Comparison of ENCODE assay signal across 16 cellular contexts in the genomic region with DNA sequence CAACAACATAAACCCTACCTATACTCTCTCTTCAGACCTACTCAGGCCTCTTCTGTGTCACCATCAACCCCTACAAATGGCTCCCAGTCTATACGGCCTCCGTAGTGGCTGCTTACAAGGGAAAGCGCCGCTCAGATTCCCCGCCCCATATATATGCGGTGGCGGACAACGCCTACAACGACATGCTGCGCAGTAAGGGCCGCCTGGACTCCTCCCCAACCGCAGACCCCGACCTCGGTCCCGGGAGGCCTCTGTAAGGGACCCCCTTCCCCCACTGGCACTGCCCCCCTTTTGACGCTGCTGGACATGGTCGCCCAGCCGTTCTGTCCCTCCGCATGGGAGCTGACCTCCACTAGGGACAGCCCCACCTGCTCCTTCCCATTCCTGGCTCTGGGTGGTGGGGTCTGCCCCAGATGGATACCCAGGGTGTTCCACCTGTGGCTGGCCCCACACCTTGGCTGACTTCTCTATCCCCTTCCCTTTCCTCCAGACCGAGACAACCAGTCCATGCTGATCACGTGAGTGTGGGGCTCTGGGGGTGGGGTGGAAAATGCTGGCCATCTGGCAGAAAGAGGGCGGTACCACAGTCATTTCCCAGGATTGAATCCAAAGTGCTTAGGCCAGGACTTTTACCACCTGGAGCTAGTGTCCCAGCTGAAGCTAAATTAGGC. TPM values are rescaled to one million over a fixed set of nuclear protein-coding genes. Genes with fewer than 3 reads are reported as not detected.
DNase-seq lines count a peak whose midpoint lies in the region; ATAC-seq, FAIRE-seq and TF ChIP-seq lines count a peak whose summit lies in the region.
"Had no signal": no experiment of that assay in that cellular context is flagged by ENCODE, and none has a peak within 500 bp of the region (broad histone marks: within the 10 kb centered on the region; RNA-seq: fewer than 3 reads in every experiment).

No MANE protein-coding gene starts in this region.

- no peak overlapping the region for H3K4me3 Mint-ChIP-seq in T-cell
- H3K4me3 Mint-ChIP-seq: activated CD4-positive, alpha-beta T cell treated with anti-CD3 and anti-CD28 coated beads, Interleukin-2, amount 10 ng/mL, durations not matched to agents 7 days and 5 days; activated T-helper 1 cell treated with anti-CD3 and anti-CD28 coated beads, Interleukin-12 subunit alpha, Interleukin-12 subunit beta, Interleukin-2, Interleukin-4 antibody, amounts not matched to agents 30 ng/mL and 10 ng/mL and 1 ng/mL, durations not matched to agents 14 hours and 24 hours and 36 hours; CD8-positive, alpha-beta T cell; T-helper 17 cell had no signal

- H3K27me3 Mint-ChIP-seq in T-cell = peaks cover 11 to 36% of the 10 kb centered on the region in 2 donors

- H3K4me3 ChIP-seq in HFF-Myc (replicated peaks; ENCODE audit: low read depth, low read length) = no peak overlapping the region
- no peak overlapping the region for H3K4me3 ChIP-seq in RWPE2 (ENCODE audit: severe bottlenecking)
- H3K4me3 ChIP-seq in heart right ventricle = peak overlapping the region in 9 of 10 donors; percentile 6 to 65 (median 57)
- no peak overlapping the region for H3K4me3 ChIP-seq in small intestine (ENCODE audit: low read depth in 1 of 2, low read length in 2 of 2)
- H3K4me3 ChIP-seq in sigmoid colon = no peak overlapping the region

- 59 to 74% methylated on average over 22 of the region's 22 CpGs for WGBS in heart right ventricle, 2 donors
- 82 to 84% (median 83%) methylated on average over 22 of the region's 22 CpGs for WGBS in small intestine, 3 donors
- WGBS in sigmoid colon, 2 donors = 84 to 88% methylated on average over 22 of the region's 22 CpGs

- TF ChIP-seq CTCF in HFF-Myc (IDR thresholded peaks at IDR 0.05; ENCODE audit: low read depth, low read length, missing control alignments) (no peak), RWPE2 (IDR thresholded peaks at IDR 0.05; ENCODE audit: poor library complexity, severe bottlenecking) (no peak), heart right ventricle (IDR thresholded peaks at IDR 0.05) (peak in 1 of 9 donors; percentile 9), sigmoid colon (IDR thresholded peaks at IDR 0.05) (no peak)

- no peak overlapping the region for H3K27ac Mint-ChIP-seq in T-cell
- H3K27ac Mint-ChIP-seq: activated CD4-positive, alpha-beta T cell treated with anti-CD3 and anti-CD28 coated beads, Interleukin-2, amount 10 ng/mL, durations not matched to agents 7 days and 5 days; activated T-helper 1 cell treated with anti-CD3 and anti-CD28 coated beads, Interleukin-12 subunit alpha, Interleukin-12 subunit beta, Interleukin-2, Interleukin-4 antibody, amounts not matched to agents 30 ng/mL and 10 ng/mL and 1 ng/mL, durations not matched to agents 14 hours and 24 hours and 36 hours; CD8-positive, alpha-beta T cell had no signal

- CTCF ChIA-PET in T-cell (lab: Charles Lee) = no interaction called here

- POLR2A ChIA-PET in T-cell (lab: Charles Lee) = no interaction called here

- TF ChIP-seq POLR2A in sigmoid colon (IDR thresholded peaks at IDR 0.05) = no peak

- H3K4me1 Mint-ChIP-seq in T-cell = no peaks in the 10 kb centered on the region
- H3K4me1 Mint-ChIP-seq: activated CD4-positive, alpha-beta T cell treated with anti-CD3 and anti-CD28 coated beads, Interleukin-2, amount 10 ng/mL, durations not matched to agents 7 days and 5 days had no signal

- intact Hi-C loops in heart right ventricle (cut with DNase I) = no loop called here
- intact Hi-C loops in sigmoid colon (cut with DNase I) = no loop called here

- no peak overlapping the region for H3K27ac ChIP-seq in RWPE2 (ENCODE audit: poor library complexity, severe bottlenecking)
- peak overlapping the region; percentile 31 to 98 (median 68) for H3K27ac ChIP-seq in heart right ventricle
- H3K27ac ChIP-seq in small intestine (ENCODE audit: low read depth in 1 of 2, low read length in 1 of 2) = no peak overlapping the region
- H3K27ac ChIP-seq in sigmoid colon = no peak overlapping the region

- no peaks in the 10 kb centered on the region for H3K27me3 ChIP-seq in RWPE2 (ENCODE audit: insufficient read depth, poor library complexity, severe bottlenecking)
- peaks cover 0 to 17% (median 0%) of the 10 kb centered on the region in 7 donors for H3K27me3 ChIP-seq in heart right ventricle
- peaks cover 0 to 3% of the 10 kb centered on the region in 2 donors for H3K27me3 ChIP-seq in small intestine (ENCODE audit: control insufficient read depth in 2 of 2, insufficient read depth in 2 of 2, low read length in 2 of 2)
- peaks cover 14 to 75% (median 43%) of the 10 kb centered on the region in 3 donors for H3K27me3 ChIP-seq in sigmoid colon

- H3K36me3 Mint-ChIP-seq in T-cell = no peaks in the 10 kb centered on the region
- H3K36me3 Mint-ChIP-seq: CD8-positive, alpha-beta T cell had no signal

- ATAC-seq in RWPE2 (ENCODE audit: low read depth) (no peak), heart right ventricle (peak; percentile 5 to 50 (median 30)), T-cell (replicated peaks in 1 of 4) (no peak)
- ATAC-seq: CD8-positive, alpha-beta T cell; T-helper 17 cell had no signal

- TF ChIP-seq EP300 in sigmoid colon (IDR thresholded peaks at IDR 0.05) = no peak

- H3K36me3 ChIP-seq in RWPE2 (ENCODE audit: low read depth) (no peaks in the 10 kb centered on the region), heart right ventricle (peaks cover 0 to 11% (median 0%) of the 10 kb centered on the region in 9 donors), small intestine (ENCODE audit: control insufficient read depth in 2 of 2, insufficient read depth in 2 of 2, low read length in 2 of 2) (no peaks in the 10 kb centered on the region), sigmoid colon (no peaks in the 10 kb centered on the region)

- H3K9me3 ChIP-seq in RWPE2 (ENCODE audit: severe bottlenecking) (no peaks in the 10 kb centered on the region), heart right ventricle (no peaks in the 10 kb centered on the region), small intestine (ENCODE audit: control insufficient read depth, low read depth) (no peaks in the 10 kb centered on the region), sigmoid colon (no peaks in the 10 kb centered on the region)

- H3K9me3 Mint-ChIP-seq in T-cell = no peaks in the 10 kb centered on the region
- H3K9me3 Mint-ChIP-seq: activated CD4-positive, alpha-beta T cell treated with anti-CD3 and anti-CD28 coated beads, Interleukin-2, amount 10 ng/mL, durations not matched to agents 7 days and 5 days; activated T-helper 1 cell treated with anti-CD3 and anti-CD28 coated beads, Interleukin-12 subunit alpha, Interleukin-12 subunit beta, Interleukin-2, Interleukin-4 antibody, amounts not matched to agents 30 ng/mL and 10 ng/mL and 1 ng/mL, durations not matched to agents 14 hours and 24 hours and 36 hours; CD8-positive, alpha-beta T cell had no signal

- H3K4me1 ChIP-seq in RWPE2 (ENCODE audit: insufficient read depth, poor library complexity, severe bottlenecking) (no peaks in the 10 kb centered on the region), heart right ventricle (peaks cover 8 to 67% (median 28%) of the 10 kb centered on the region in 9 donors), small intestine (ENCODE audit: control insufficient read depth in 2 of 2, insufficient read depth in 1 of 2, low read depth in 1 of 2, low read length in 1 of 2) (peaks cover 0 to 2% of the 10 kb centered on the region in 2 donors), sigmoid colon (peaks cover 0 to 4% (median 0%) of the 10 kb centered on the region in 4 donors)

- no peak for FAIRE-seq in small intestine (lab: Jason Lieb, UNC)
- FAIRE-seq: frontal cortex had no signal

- peak; percentile 24 for DNase-seq in HFF-Myc (ENCODE audit: extremely low read depth, low read depth)
- peak; percentile 83 for DNase-seq in RWPE2 (ENCODE audit: low spot score)
- peak; percentile 53 to 77 for DNase-seq in heart right ventricle
- DNase-seq in small intestine = peak; percentile 71
- DNase-seq in T-cell = no peak
- DNase-seq in sigmoid colon = no peak
- DNase-seq in H4 (ENCODE audit: low spot score) = no peak
- DNase-seq: activated CD4-positive, alpha-beta T cell treated with anti-CD3 and anti-CD28 coated beads, Interleukin-2, amount 10 ng/mL, durations not matched to agents 7 days and 5 days; anterior cingulate cortex; CD8-positive, alpha-beta T cell; KBM-7; kidney glomerular epithelial cell; NCI-H187; T-helper 17 cell had no signal

RNA-seq across cellular contexts. Expression of a gene that starts 25.0 kb away (rescaled TPM):
- total RNA-seq in heart right ventricle (100 to 1,000 TPM; 117 to 318 (median 182) TPM), T-cell (under 1 TPM; 0.48 to 0.76 (median 0.67) TPM), sigmoid colon (under 1 TPM; under 0.01 to 0.83 (median 0.60) TPM)
- polyA plus RNA-seq in heart right ventricle (100 to 1,000 TPM in 1 of 2 donors, 10 to 100 TPM in 1; 22.1 to 962 TPM), small intestine (1 to 10 TPM in 1 of 3 donors, under 1 TPM in 1, not detected in 1; 0.89 to 2.2 TPM), sigmoid colon (1 to 10 TPM in 1 of 3 donors, under 1 TPM in 2; 0.60 to 1.6 (median 0.69) TPM)
- 0.62 TPM in 1 of 2 replicates, not detected in the other for total RNA-seq in H4 (2014; rRNA removed; shearing (Covaris generic))
- total RNA-seq: frontal cortex had no signal

RNA-seq across cellular contexts. Expression of a gene that starts 25.1 kb away (rescaled TPM):
- total RNA-seq in heart right ventricle (10 to 100 TPM; 20.0 to 33.2 (median 24.7) TPM), T-cell (10 to 100 TPM; 29.4 to 45.9 (median 42.3) TPM), sigmoid colon (10 to 100 TPM; 22.9 to 30.5 (median 25.5) TPM)
- polyA plus RNA-seq in heart right ventricle (10 to 100 TPM; 30.6 to 60.4 TPM), small intestine (10 to 100 TPM; 54.0 to 79.2 (median 61.5) TPM), sigmoid colon (10 to 100 TPM; 63.7 to 80.7 (median 66.4) TPM)
- total RNA-seq in H4 (2014; rRNA removed; shearing (Covaris generic)) = 67.0 and 72.4 TPM in 2 replicates

Comparison
In these comparisons a context has a peak if more than half of its experiments do, and no peak if none do; other contexts are left out.
1. DNase-seq: peak in HFF-Myc (single experiment), RWPE2 (single experiment), heart right ventricle (2 of 2) and small intestine (single experiment); none in T-cell (0 of 34), sigmoid colon (single experiment) and H4 (single experiment).
2. H3K4me3 ChIP-seq: peak in heart right ventricle (9 of 10); none in HFF-Myc (single experiment), RWPE2 (single experiment), small intestine (0 of 2) and sigmoid colon (0 of 4).
3. ATAC-seq: peak in heart right ventricle (8 of 8); none in RWPE2 (single experiment) and T-cell (0 of 4).
4. H3K27ac ChIP-seq: peak in heart right ventricle (10 of 10); none in RWPE2 (single experiment), small intestine (0 of 2) and sigmoid colon (0 of 4).
5. RNA of a gene that starts 25.0 kb away (total RNA-seq): 117 to 318 TPM in heart right ventricle; 0.48 to 0.76 TPM in T-cell, under 0.01 to 0.83 TPM in sigmoid colon and 0.62 TPM in H4; every median in the first group is over 10 times any median in the second.